Comparison of ENCODE assay signal across 15 cellular contexts in the genomic region with DNA sequence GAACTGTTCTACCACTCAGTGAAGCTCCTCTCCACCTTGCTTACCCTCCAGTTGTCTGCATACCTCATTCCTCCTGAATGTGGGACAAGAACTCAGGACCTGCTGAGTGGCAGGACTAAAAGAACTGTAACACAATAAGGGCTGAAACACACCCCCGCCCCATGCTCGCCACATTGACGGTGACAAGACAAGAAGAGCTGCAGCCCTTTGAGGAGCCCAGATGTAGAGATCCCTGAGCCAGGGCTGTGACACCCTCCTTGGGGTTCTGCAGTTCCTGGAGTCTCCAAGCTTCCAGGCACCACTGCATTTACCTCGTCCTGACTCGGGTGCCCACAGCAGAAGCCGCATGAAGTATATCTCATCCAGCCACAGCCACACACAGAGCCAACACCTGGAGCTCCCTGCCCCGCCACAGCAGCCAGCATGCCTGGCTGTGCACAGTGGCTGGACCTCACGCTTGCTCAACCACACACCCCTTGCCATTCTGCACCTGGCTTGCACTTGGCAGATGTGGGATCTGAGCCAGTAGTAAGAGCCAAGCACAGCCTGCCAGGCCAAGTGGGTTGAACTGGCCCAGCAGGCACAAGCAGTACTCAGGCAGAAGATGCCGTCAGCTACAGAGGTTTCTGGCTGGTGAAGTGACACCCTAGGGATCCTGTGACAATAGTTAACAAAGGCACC.
DNase-seq lines count a peak whose midpoint lies in the region; ATAC-seq, FAIRE-seq and TF ChIP-seq lines count a peak whose summit lies in the region.
"Had no signal": no experiment of that assay in that cellular context is flagged by ENCODE, and none has a peak within 500 bp of the region (broad histone marks: within the 10 kb centered on the region; RNA-seq: fewer than 3 reads in every experiment).

No MANE protein-coding gene starts in this region.

- H3K4me3 ChIP-seq in RWPE2 (ENCODE audit: severe bottlenecking) (no peak overlapping the region), right atrium auricular region (no peak overlapping the region), prostate gland (no peak overlapping the region), BE2C (ENCODE audit: low read depth, low read length) (no peak overlapping the region)

- H3K9me3 ChIP-seq in RWPE2 (ENCODE audit: severe bottlenecking): no peaks in the 10 kb centered on the region
- H3K9me3 ChIP-seq in right atrium auricular region: peaks cover 0 to 2% of the 10 kb centered on the region in 2 donors
- H3K9me3 ChIP-seq in prostate gland: no peaks in the 10 kb centered on the region
- no peaks in the 10 kb centered on the region for H3K9me3 ChIP-seq in BE2C

- peaks cover 13 to 20% of the 10 kb centered on the region in 2 donors for H3K9me3 Mint-ChIP-seq in activated naive CD4-positive, alpha-beta T cell treated with anti-CD3 and anti-CD28 coated beads, Interleukin-2, amount 50 U/mL, for 72 hours
- H3K9me3 Mint-ChIP-seq: activated naive CD4-positive, alpha-beta T cell treated with anti-CD3 and anti-CD28 coated beads, Interleukin-2, amount 50 U/mL, for 24 hours had no signal

- DNase-seq in HTR-8/SVneo (ENCODE audit: insufficient read length, low spot score) (no peak), RWPE2 (ENCODE audit: low spot score) (peak; percentile 33), right atrium auricular region (ENCODE audit: low spot score) (no peak), prostate gland (ENCODE audit: low spot score) (peak; percentile 80), BE2C (no peak), NCI-H2196 (lab: John Stamatoyannopoulos, UW; ENCODE audit: unreplicated experiment) (no peak)
- DNase-seq in activated naive CD4-positive, alpha-beta T cell treated with anti-CD3 and anti-CD28 coated beads, Interleukin-2, amount 50 U/mL, for 72 hours (ENCODE audit: low spot score in 2 of 2): no peak
- DNase-seq: activated CD4-positive, alpha-beta T cell treated with anti-CD3 and anti-CD28 coated beads for 48 hours; CD8-positive, alpha-beta T cell; EL; KG1; NCI-H524 treated with DMSO at 0.1 percent for 48 hours; PC-3 had no signal

- H3K27me3 ChIP-seq in RWPE2 (ENCODE audit: insufficient read depth, poor library complexity, severe bottlenecking) (no peaks in the 10 kb centered on the region), right atrium auricular region (no peaks in the 10 kb centered on the region), prostate gland (replicated peaks; ENCODE audit: insufficient read depth) (no peaks in the 10 kb centered on the region), BE2C (no peaks in the 10 kb centered on the region)

- ATAC-seq in RWPE2 (ENCODE audit: low read depth) (no peak), HG03159 (IDR thresholded peaks at IDR 0.05; ENCODE audit: unreplicated experiment) (no peak)
- ATAC-seq in activated naive CD4-positive, alpha-beta T cell treated with anti-CD3 and anti-CD28 coated beads, Interleukin-2, amount 50 U/mL, for 72 hours: no peak
- ATAC-seq: CD8-positive, alpha-beta T cell; PC-3 had no signal

- TF ChIP-seq CTCF in RWPE2 (IDR thresholded peaks at IDR 0.05; ENCODE audit: poor library complexity, severe bottlenecking) (no peak), right atrium auricular region (IDR thresholded peaks at IDR 0.05) (no peak), prostate gland (IDR thresholded peaks at IDR 0.05) (no peak), BE2C (IDR thresholded peaks at IDR 0.05; ENCODE audit: low read depth, low read length) (no peak)

- H3K4me1 ChIP-seq in RWPE2 (ENCODE audit: insufficient read depth, poor library complexity, severe bottlenecking) (no peaks in the 10 kb centered on the region), right atrium auricular region (peaks cover 0 to 25% of the 10 kb centered on the region in 2 donors), prostate gland (replicated peaks) (no peaks in the 10 kb centered on the region), BE2C (no peaks in the 10 kb centered on the region)

- TF ChIP-seq POLR2A in prostate gland (IDR thresholded peaks at IDR 0.05): no peak

- peak; percentile 49 for FAIRE-seq in HTR-8/SVneo (lab: Jason Lieb, UNC)

- no peak overlapping the region for H3K27ac Mint-ChIP-seq in activated naive CD4-positive, alpha-beta T cell treated with anti-CD3 and anti-CD28 coated beads, Interleukin-2, amount 50 U/mL, for 72 hours
- H3K27ac Mint-ChIP-seq: activated naive CD4-positive, alpha-beta T cell treated with anti-CD3 and anti-CD28 coated beads, Interleukin-2, amount 50 U/mL, for 24 hours; CD8-positive, alpha-beta T cell had no signal

- H3K36me3 ChIP-seq in RWPE2 (ENCODE audit: low read depth): no peaks in the 10 kb centered on the region
- H3K36me3 ChIP-seq in right atrium auricular region: no peaks in the 10 kb centered on the region
- H3K36me3 ChIP-seq in prostate gland: no peaks in the 10 kb centered on the region
- no peaks in the 10 kb centered on the region for H3K36me3 ChIP-seq in BE2C

- no peak overlapping the region for H3K27ac ChIP-seq in RWPE2 (ENCODE audit: poor library complexity, severe bottlenecking)
- H3K27ac ChIP-seq in right atrium auricular region: peak overlapping the region; percentile 41 to 73
- no peak overlapping the region for H3K27ac ChIP-seq in prostate gland

- WGBS in prostate gland: 72% methylated on average over 9 of the region's 9 CpGs

- no peaks in the 10 kb centered on the region for H3K36me3 Mint-ChIP-seq in activated naive CD4-positive, alpha-beta T cell treated with anti-CD3 and anti-CD28 coated beads, Interleukin-2, amount 50 U/mL, for 72 hours
- H3K36me3 Mint-ChIP-seq: activated naive CD4-positive, alpha-beta T cell treated with anti-CD3 and anti-CD28 coated beads, Interleukin-2, amount 50 U/mL, for 24 hours; CD8-positive, alpha-beta T cell had no signal

- intact Hi-C loops in prostate gland (cut with DNase I): no loop called here

Comparison
In these comparisons a context has a peak if more than half of its experiments do, and no peak if none do; other contexts are left out.
1. DNase-seq: peak in RWPE2 (single experiment) and prostate gland (single experiment); none in HTR-8/SVneo (single experiment), right atrium auricular region (single experiment), BE2C (single experiment), NCI-H2196 (single experiment) and activated naive CD4-positive, alpha-beta T cell treated with anti-CD3 and anti-CD28 coated beads, Interleukin-2, amount 50 U/mL, for 72 hours (0 of 2).
2. H3K27ac ChIP-seq: peak in right atrium auricular region (2 of 2); none in RWPE2 (single experiment) and prostate gland (0 of 2).